In genomic region chr20:19785173-19785799, GRCh38 we compare ENCODE assay signal across 8 cellular contexts. TPM values are rescaled to one million over a fixed set of nuclear protein-coding genes. Genes with fewer than 3 reads are reported as not detected.
A peak's percentile ranks its signal among the peaks of the same experiment; 100 is the strongest.
DNase-seq lines count a peak whose midpoint lies in the region; ATAC-seq and TF ChIP-seq lines count a peak whose summit lies in the region.

No MANE protein-coding gene starts in this region.

- H3K27ac ChIP-seq in esophagus squamous epithelium = peak overlapping the region; percentile 6 to 63 (median 62)
- H3K27ac ChIP-seq in aorta (ENCODE audit: low read depth in 1 of 2, low read length in 2 of 2) = peak overlapping the region in 1 of 2 donors; percentile 6

- ATAC-seq in Right ventricle myocardium inferior (peak; percentile 14), aorta (ENCODE audit: low FRiP score) (peak; percentile 59), GM19023 (IDR thresholded peaks at IDR 0.05; ENCODE audit: unreplicated experiment) (no peak)

- H3K9me3 ChIP-seq in esophagus squamous epithelium (no peaks in the 10 kb centered on the region), aorta (ENCODE audit: control insufficient read depth, low read length) (no peaks in the 10 kb centered on the region)

- TF ChIP-seq CTCF in esophagus squamous epithelium (IDR thresholded peaks at IDR 0.05) = no peak

- WGBS in esophagus squamous epithelium, 2 donors = 18 to 23% methylated on average over 4 of the region's 4 CpGs
- WGBS in aorta, 2 donors = 10 to 14% methylated on average over 4 of the region's 4 CpGs

- H3K36me3 ChIP-seq in esophagus squamous epithelium (no peaks in the 10 kb centered on the region), aorta (ENCODE audit: control insufficient read depth in 1 of 2, insufficient read depth in 2 of 2, low read length in 1 of 2) (no peaks in the 10 kb centered on the region)

- DNase-seq in Right ventricle myocardium inferior (ENCODE audit: missing footprints) (no peak), cardiac septum (ENCODE audit: low spot score) (no peak), esophagus squamous epithelium (lab: John Stamatoyannopoulos, UW) (no peak), myocyte (ENCODE audit: low read depth) (peak; percentile 44), aorta (no peak), germinal center (ENCODE audit: low spot score) (no peak)
- no peak for DNase-seq in stimulated activated CD4-positive, alpha-beta T cell treated with anti-CD3 and anti-CD28 coated beads, Interleukin-4, amount 100 ng/mL, for 4 hours

- H3K4me3 ChIP-seq in esophagus squamous epithelium (no peak overlapping the region), aorta (ENCODE audit: low read length in 2 of 2) (no peak overlapping the region)

- no peak for TF ChIP-seq POLR2A in esophagus squamous epithelium (IDR thresholded peaks at IDR 0.05)

- H3K4me1 ChIP-seq in esophagus squamous epithelium (peaks cover 22 to 44% (median 31%) of the 10 kb centered on the region in 3 donors), aorta (ENCODE audit: control insufficient read depth in 1 of 2, insufficient read depth in 2 of 2, low read length in 2 of 2) (peaks cover 0 to 3% of the 10 kb centered on the region in 2 donors)

- intact Hi-C loops in Right ventricle myocardium inferior (cut with DNase I) = loop anchor here (1.0 to 5.0 kb wide), 5 partner anchors 26 to 210 kb away; no protein-coding TSS in a partner anchor
- intact Hi-C loops in cardiac septum (cut with DNase I) = loop anchor here (1.0 to 5.0 kb wide), 5 partner anchors 26 to 217 kb away; partner anchors contain the start of gene RIN2
- intact Hi-C loops in esophagus squamous epithelium (cut with DNase I) = loop anchor here (10.0 kb wide), 3 partner anchors 90 to 210 kb away; no protein-coding TSS in a partner anchor
- intact Hi-C loops in aorta (cut with DNase I) = loop anchor here (1.0 to 10.0 kb wide), 3 partner anchors 90 to 210 kb away; no protein-coding TSS in a partner anchor

- H3K27me3 ChIP-seq in esophagus squamous epithelium (no peaks in the 10 kb centered on the region), aorta (ENCODE audit: control insufficient read depth in 1 of 2, insufficient read depth in 2 of 2, low read length in 1 of 2) (no peaks in the 10 kb centered on the region)

RNA-seq across cellular contexts. Expression of gene RIN2, which starts 27.2 kb away (rescaled TPM):
- total RNA-seq in Right ventricle myocardium inferior (54.5 TPM), cardiac septum (63.9 TPM), esophagus squamous epithelium (10 to 100 TPM; 29.5 to 77.4 (median 50.8) TPM), myocyte (28.3 and 31.6 TPM in 2 replicates), aorta (100 to 1,000 TPM in 1 of 2 donors, 10 to 100 TPM in 1; 67.0 to 128 TPM)
- polyA plus RNA-seq in myocyte (2012) = 26.7 TPM
- 10 to 100 TPM; 17.0 to 24.7 TPM for polyA plus RNA-seq in aorta
